In genomic region chr11:126483796-126484195, GRCh38 we compare ENCODE assay signal across 2 cellular contexts.
TF ChIP-seq lines count a peak whose summit lies in the region.

No MANE protein-coding gene starts in this region.

TF ChIP-seq in IMR-90, 13 proteins besides CTCF, POLR2A, EP300 and RAD21:
- TF ChIP-seq NFE2L2 (IDR thresholded peaks at IDR 0.05; ENCODE audit: low read depth, low read length), result no peak
- no peak for TF ChIP-seq MAFK (IDR thresholded peaks at IDR 0.05; ENCODE audit: low read depth, low read length)

TF ChIP-seq in H1, 55 proteins besides CTCF, POLR2A, EP300 and RAD21:
- 0 out of 2 replicates have a peak, but pooled peaks have one; percentile 38 for TF ChIP-seq E2F6 (IDR thresholded peaks at IDR 0.05)
- TF ChIP-seq SAP30 (IDR thresholded peaks at IDR 0.05; ENCODE audit: insufficient read depth, insufficient replicate concordance, low read length), result no peak
- TF ChIP-seq SRF (IDR thresholded peaks at IDR 0.05; ENCODE audit: low read depth, low read length), result no peak
- peak; percentile 58 for TF ChIP-seq MAX (IDR thresholded peaks at IDR 0.05)
- no peak for TF ChIP-seq CHD1 (IDR thresholded peaks at IDR 0.05; ENCODE audit: low read depth, low read length)
- no peak for TF ChIP-seq ZNF274 (IDR thresholded peaks at IDR 0.05; ENCODE audit: borderline replicate concordance, extremely low read depth, low read length)
- TF ChIP-seq SIRT6 (IDR thresholded peaks at IDR 0.05; ENCODE audit: low read length), result no peak
- TF ChIP-seq, protein P1, sequence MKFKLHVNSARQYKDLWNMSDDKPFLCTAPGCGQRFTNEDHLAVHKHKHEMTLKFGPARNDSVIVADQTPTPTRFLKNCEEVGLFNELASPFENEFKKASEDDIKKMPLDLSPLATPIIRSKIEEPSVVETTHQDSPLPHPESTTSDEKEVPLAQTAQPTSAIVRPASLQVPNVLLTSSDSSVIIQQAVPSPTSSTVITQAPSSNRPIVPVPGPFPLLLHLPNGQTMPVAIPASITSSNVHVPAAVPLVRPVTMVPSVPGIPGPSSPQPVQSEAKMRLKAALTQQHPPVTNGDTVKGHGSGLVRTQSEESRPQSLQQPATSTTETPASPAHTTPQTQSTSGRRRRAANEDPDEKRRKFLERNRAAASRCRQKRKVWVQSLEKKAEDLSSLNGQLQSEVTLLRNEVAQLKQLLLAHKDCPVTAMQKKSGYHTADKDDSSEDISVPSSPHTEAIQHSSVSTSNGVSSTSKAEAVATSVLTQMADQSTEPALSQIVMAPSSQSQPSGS (IDR thresholded peaks at IDR 0.05; ENCODE audit: low read length), result no peak
TF ChIP-seq in H1: peak in this region for 2.
